Comparison of ENCODE assay signal across 8 cellular contexts in genomic region chr3:59809750-59810444, GRCh38.
DNase-seq lines count a peak whose midpoint lies in the region; ATAC-seq, FAIRE-seq and TF ChIP-seq lines count a peak whose summit lies in the region.

No MANE protein-coding gene starts in this region.

- H3K4me3 ChIP-seq in SU-DHL-6 (ENCODE audit: insufficient read depth, low read length, poor library complexity, severe bottlenecking) = no peak overlapping the region

- ATAC-seq in omental fat pad (ENCODE audit: low FRiP score) (no peak), GM19351 (IDR thresholded peaks at IDR 0.05; ENCODE audit: unreplicated experiment) (no peak)

- no peaks in the 10 kb centered on the region for H3K9me3 ChIP-seq in SU-DHL-6 (ENCODE audit: insufficient read depth, low read length)

- FAIRE-seq in GM18507 (lab: Jason Lieb, UNC) = no peak

- H3K27me3 ChIP-seq in SU-DHL-6 (ENCODE audit: low read length) = no peaks in the 10 kb centered on the region

- peak overlapping the region; percentile 38; the same call in 1 of the 2 replicates for H3K9ac ChIP-seq in SU-DHL-6 (ENCODE audit: low read length)

- no peaks in the 10 kb centered on the region for H4K20me1 ChIP-seq in SU-DHL-6 (ENCODE audit: low read depth, low read length)

- DNase-seq in AG08396 (ENCODE audit: low spot score) = peak; percentile 29
- peak; percentile 4 for DNase-seq in GM18507 (ENCODE audit: extremely low spot score, insufficient read length, low read depth)
- peak; percentile 42 for DNase-seq in inferior parietal cortex (ENCODE audit: extremely low spot score)
- DNase-seq in omental fat pad (ENCODE audit: low spot score) = no peak
- no peak for DNase-seq in SHP77 treated with DMSO at 0.1 percent for 48 hours (lab: John Stamatoyannopoulos, UW)
- no peak for DNase-seq in stimulated activated CD4-positive, alpha-beta T cell treated with anti-CD3 and anti-CD28 coated beads, Interleukin-1b, Interleukin-23, amount 100 ng/mL, for 48 hours

- H3F3A ChIP-seq in SU-DHL-6 (ENCODE audit: insufficient read depth) = no peaks in the 10 kb centered on the region

- H3K4me2 ChIP-seq in SU-DHL-6 (ENCODE audit: low read depth, low read length, poor library complexity, severe bottlenecking) = peak overlapping the region; percentile 52

- H3K36me3 ChIP-seq in SU-DHL-6 (ENCODE audit: low read length) = no peaks in the 10 kb centered on the region

- H3K27ac ChIP-seq in SU-DHL-6 (ENCODE audit: low read depth, low read length) = peak overlapping the region; percentile 61

- H3K9me2 ChIP-seq in SU-DHL-6 (replicated peaks; ENCODE audit: insufficient read depth, low read length) = no peaks in the 10 kb centered on the region

- peak overlapping the region; percentile 39 for H2AFZ ChIP-seq in SU-DHL-6 (ENCODE audit: low read depth, low read length, severe bottlenecking)

- no peaks in the 10 kb centered on the region for H3K79me2 ChIP-seq in SU-DHL-6 (ENCODE audit: insufficient read depth, low read length)

- no peak for TF ChIP-seq CTCF in SU-DHL-6 (IDR thresholded peaks at IDR 0.05; ENCODE audit: insufficient read depth, low read length, poor library complexity, severe bottlenecking)
- TF ChIP-seq CTCF in omental fat pad (IDR thresholded peaks at IDR 0.05) = no peak

Comparison
In these comparisons a context has a peak if more than half of its experiments do, and no peak if none do; other contexts are left out.
1. DNase-seq: peak in AG08396 (single experiment), GM18507 (single experiment) and inferior parietal cortex (single experiment); none in omental fat pad (single experiment), SHP77 treated with DMSO at 0.1 percent for 48 hours (single experiment) and stimulated activated CD4-positive, alpha-beta T cell treated with anti-CD3 and anti-CD28 coated beads, Interleukin-1b, Interleukin-23, amount 100 ng/mL, for 48 hours (single experiment).